Comparison of ENCODE assay signal across 26 cellular contexts in the genomic region with DNA sequence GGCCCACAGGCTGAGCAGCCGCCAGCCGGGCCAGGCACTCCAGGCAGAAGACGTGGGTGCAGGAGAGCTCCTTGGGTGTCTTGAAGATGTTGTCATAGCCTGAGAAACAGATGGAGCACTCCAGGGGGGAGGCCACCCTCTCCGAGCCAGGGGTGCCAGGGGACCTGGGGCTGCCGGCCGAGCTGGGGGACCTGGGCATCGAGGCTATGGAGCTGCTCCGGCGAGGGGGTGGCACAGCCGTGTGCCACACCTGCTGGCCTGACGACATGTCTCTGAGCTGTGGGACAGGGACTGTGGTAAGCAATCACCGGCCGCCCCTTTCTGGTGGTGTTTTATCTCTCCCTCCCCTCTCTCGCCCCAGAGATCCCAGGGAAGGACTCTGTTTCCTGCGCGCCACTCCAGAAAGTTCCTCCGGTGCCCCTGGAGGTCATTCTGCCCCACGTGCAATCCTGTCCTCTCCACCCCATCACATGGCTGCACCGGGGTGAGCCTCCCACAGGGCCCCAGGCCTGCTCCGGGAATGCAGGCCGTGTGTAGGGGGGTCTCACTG. TPM values are rescaled to one million over a fixed set of nuclear protein-coding genes. Genes with fewer than 3 reads are reported as not detected.
DNase-seq lines count a peak whose midpoint lies in the region; ATAC-seq, FAIRE-seq and TF ChIP-seq lines count a peak whose summit lies in the region.
"Had no signal": no experiment of that assay in that cellular context is flagged by ENCODE, and none has a peak within 500 bp of the region (broad histone marks: within the 10 kb centered on the region; RNA-seq: fewer than 3 reads in every experiment).

No MANE protein-coding gene starts in this region.

- peaks cover 28% of the 10 kb centered on the region for H3K27me3 Mint-ChIP-seq in nephron progenitor cell (ENCODE audit: low read depth, poor library complexity)

- CTCF ChIA-PET in K562 (lab: Yijun Ruan, JAX; ENCODE audit: low intra/inter-chr PET ratio), result no interaction called here

- H3K4me1 ChIP-seq in right cardiac atrium (ENCODE audit: control insufficient read depth, insufficient read depth, low read length) (no peaks in the 10 kb centered on the region), K562 (replicated peaks in 1 of 2; ENCODE audit: control insufficient read depth in 2 of 2, insufficient read depth in 2 of 2, low read length in 2 of 2) (peaks cover 11 to 84% of the 10 kb centered on the region in 2 experiments; a peak in 4 of 5 replicates)

- no TSS peak for BruUV-seq in K562 (replicated peaks; lab: Mats Ljungman, UMichigan)

- no peak for TF ChIP-seq RAD21 in K562 (CRISPR knock-in tag; conservative IDR thresholded peaks at IDR 0.05 in 1 of 2, IDR thresholded peaks at IDR 0.05 in 1 of 2)

- no peak overlapping the region for H2AFZ ChIP-seq in K562 (ENCODE audit: low read depth, low read length)

- H3K36me3 Mint-ChIP-seq in nephron progenitor cell (ENCODE audit: low read depth), result no peaks in the 10 kb centered on the region
- H3K36me3 Mint-ChIP-seq: CD8-positive, alpha-beta memory T cell had no signal

- no peaks in the 10 kb centered on the region for H3K9me3 ChIP-seq in right cardiac atrium (ENCODE audit: control insufficient read depth, low read length)
- no peaks in the 10 kb centered on the region for H3K9me3 ChIP-seq in K562 (replicated peaks; ENCODE audit: control insufficient read depth, insufficient read depth, low read depth, low read length)
- H3K9me3 ChIP-seq: MG63, SJSA1 had no signal

- H3K27me3 ChIP-seq in right cardiac atrium (ENCODE audit: control insufficient read depth, insufficient read depth) (no peaks in the 10 kb centered on the region), K562 (ENCODE audit: control insufficient read depth in 2 of 2, insufficient read depth in 2 of 2, low read length in 2 of 2) (peaks cover 2 to 14% of the 10 kb centered on the region in 2 experiments; a peak in 2 of 5 replicates)
- H3K27me3 ChIP-seq: MG63 had no signal

- POLR2A ChIA-PET in K562 (lab: Yijun Ruan, JAX), result interaction anchor here (0.6 to 1.2 kb wide), 3 partner anchors 10 to 219 kb away, joined by 3 read pairs; no protein-coding TSS in a partner anchor

- intact Hi-C loops in right cardiac atrium (cut with DNase I), result no loop called here
- intact Hi-C loops in cardiac septum (cut with DNase I), result no loop called here
- intact Hi-C loops in K562 (cut with micrococcal nuclease), result no loop called here

- H3K27ac Mint-ChIP-seq in nephron progenitor cell, result no peak overlapping the region
- H3K27ac Mint-ChIP-seq: CD8-positive, alpha-beta memory T cell had no signal

- no peaks in the 10 kb centered on the region for H3K36me3 ChIP-seq in K562 (ENCODE audit: control insufficient read depth, insufficient read depth, low read length)
- H3K36me3 ChIP-seq: MG63, SJSA1 had no signal

- H3K4me2 ChIP-seq in K562 (ENCODE audit: insufficient read depth, low read length), result no peak overlapping the region

- TF ChIP-seq EP300 in K562 (IDR thresholded peaks at IDR 0.05; ENCODE audit: low read length), result no peak

- H3K4me3 ChIP-seq in right cardiac atrium (ENCODE audit: low read length) (no peak overlapping the region), K562 (no peak overlapping the region)
- H3K4me3 ChIP-seq: MG63, SJSA1 had no signal

- no peak for TF ChIP-seq POLR2A in K562 (conservative IDR thresholded peaks at IDR 0.05)

- peaks cover 7% of the 10 kb centered on the region; the same call in 1 of the 2 replicates for H4K20me1 ChIP-seq in K562 (replicated peaks; ENCODE audit: control insufficient read depth, insufficient read depth, low read length)

- no peak for FAIRE-seq in K562 (lab: Jason Lieb, UNC)
- FAIRE-seq: A204.1, D721Med, GM18507, RCC 7860 had no signal

- no peaks in the 10 kb centered on the region for H3K79me2 ChIP-seq in K562 (ENCODE audit: control insufficient read depth, insufficient read depth, low read length)

- H3K9me1 ChIP-seq in K562 (ENCODE audit: control insufficient read depth, insufficient read depth, low read length), result peaks cover 4% of the 10 kb centered on the region

- 69% methylated on average over 21 of the region's 21 CpGs for whole genome bisulfite sequencing in right cardiac atrium
- WGBS in K562 (ENCODE audit: insufficient coverage, low coverage, missing lambda C conversion rate), result 23% methylated on average over 21 of the region's 21 CpGs

- no peaks in the 10 kb centered on the region for H3K9me3 Mint-ChIP-seq in nephron progenitor cell
- H3K9me3 Mint-ChIP-seq: CD8-positive, alpha-beta memory T cell had no signal

- H3K27ac ChIP-seq in right cardiac atrium (ENCODE audit: low read length) (no peak overlapping the region), K562 (ENCODE audit: extremely low read depth, low read depth, low read length) (no peak overlapping the region)
- H3K27ac ChIP-seq: SJSA1 had no signal

- in situ Hi-C loops in K562 (cut with MboI), result no loop called here

- peaks cover 30% of the 10 kb centered on the region for H3K4me1 Mint-ChIP-seq in nephron progenitor cell

- no peak for TF ChIP-seq CTCF in K562 (IDR thresholded peaks at IDR 0.05 in 2 of 3, conservative IDR thresholded peaks at IDR 0.05 in 1 of 3; ENCODE audit: insufficient read depth in 2 of 3, low read depth in 1 of 3, low read length in 3 of 3)
- TF ChIP-seq CTCF in nephron progenitor cell (IDR thresholded peaks at IDR 0.05), result no peak

- H3K9ac ChIP-seq in K562 (ENCODE audit: insufficient read depth in 1 of 2, low read depth in 2 of 2, low read length in 2 of 2), result peak overlapping the region in 1 of 2 experiments; percentile 40; a peak in 2 of 4 replicates

- DNase-seq in right cardiac atrium (peak in 2 of 3 donors; percentile 37), cardiac septum (ENCODE audit: low spot score) (no peak), K562 (ENCODE audit: extremely low read depth in 1 of 4, low spot score in 3 of 4) (no peak), nephron progenitor cell (peak; percentile 4), NCI-H446 treated with DMSO at 0.1 percent for 48 hours (lab: John Stamatoyannopoulos, UW) (no peak), NCI-H128 (lab: John Stamatoyannopoulos, UW; ENCODE audit: unreplicated experiment) (no peak)
- DNase-seq: CD8-positive, alpha-beta memory T cell; DMS53; GDM1; GOT3; HCEC 1CT; Kasumi-1; MG63; NCI-H1048; NCI-H1436; NCI-H1930; NCI-H2227 treated with DMSO at 0.1 percent for 48 hours; NCI-H524; NCI-H774; NK-92 treated with Interleukin-12 subunit alpha and Interleukin-12 subunit beta, amount 100 ng/mL, for 24 hours had no signal

- H3K4me3 Mint-ChIP-seq in nephron progenitor cell, result no peak overlapping the region
- H3K4me3 Mint-ChIP-seq: CD8-positive, alpha-beta memory T cell had no signal

- no peak for ATAC-seq in right cardiac atrium
- no peak for ATAC-seq in K562
- no peak for ATAC-seq in GM21367 (IDR thresholded peaks at IDR 0.05; ENCODE audit: unreplicated experiment)

RNA-seq across cellular contexts. Expression of a gene that starts 1.7 kb away (rescaled TPM):
- total RNA-seq in right cardiac atrium, result not detected
- not detected for polyA plus RNA-seq in right cardiac atrium
- not detected for total RNA-seq in cardiac septum
- 0.35 TPM in 1 of 2 replicates, not detected in the other for total RNA-seq in K562 (2011; cell fraction: chromatin; rRNA removed; ENCODE audit: low replicate concordance)
- 0.17 TPM in 1 of 2 replicates, not detected in the other for total RNA-seq in K562 (2011; cell fraction: nucleolus; rRNA removed)
- total RNA-seq in K562 (2011; cell fraction: nucleoplasm; rRNA removed), result not detected in 2 replicates
- total RNA-seq in K562 (2014; rRNA removed), result 0.32 TPM in 1 of 2 replicates, not detected in the other
- total RNA-seq in K562 (2014; rRNA removed; fragmentation: Illumina TruSeq; extraction: Trizol), result not detected in 2 replicates
- not detected in 2 replicates for total RNA-seq in K562 (2015; rRNA removed; fragmentation: Illumina TruSeq; extraction: Trizol)
- not detected in 2 replicates for total RNA-seq in K562 (2021)
- 0.04 TPM in 2 replicates for polyA plus RNA-seq in K562 (2011; rRNA removed)
- polyA plus RNA-seq in K562 (2011; cell fraction: cytosol; rRNA removed), result 0.04 and 0.06 TPM in 2 replicates
- polyA plus RNA-seq in K562 (2011; cell fraction: nucleus; rRNA removed), result 0.06 and 0.07 TPM in 2 replicates
- polyA plus RNA-seq in K562 (2012), result 0.04 and 0.11 TPM in 2 replicates
- polyA plus RNA-seq in K562 (2014; fragmentation: Illumina TruSeq; extraction: Trizol), result not detected in 2 replicates
- not detected for polyA plus RNA-seq in K562 (2014; fragmentation: Nextera tagmentation; extraction: Ambion mirVana)
- polyA plus RNA-seq in K562 (2014; rRNA removed), result not detected in 2 replicates
- polyA minus RNA-seq in K562 (2011; rRNA and poly(A)+ RNA removed), result not detected in 2 replicates
- not detected in 2 replicates for polyA minus RNA-seq in K562 (2011; cell fraction: cytosol; rRNA and poly(A)+ RNA removed)
- polyA minus RNA-seq in K562 (2011; cell fraction: nucleus; rRNA and poly(A)+ RNA removed), result 0.13 and 0.22 TPM in 2 replicates
- total RNA-seq: CD8-positive, alpha-beta memory T cell; SJSA1 had no signal
- polyA plus RNA-seq: CD8-positive, alpha-beta memory T cell had no signal

RNA-seq across cellular contexts. Expression of a gene that starts 43.5 kb away (rescaled TPM):
- total RNA-seq in right cardiac atrium, result 1 to 10 TPM; 4.9 to 5.6 (median 5.4) TPM
- polyA plus RNA-seq in right cardiac atrium, result 6.8 TPM
- total RNA-seq in cardiac septum, result 5.4 TPM
- total RNA-seq in K562 (2011; cell fraction: chromatin; rRNA removed; ENCODE audit: low replicate concordance), result 35.9 and 114 TPM in 2 replicates
- 121 and 123 TPM in 2 replicates for total RNA-seq in K562 (2011; cell fraction: nucleolus; rRNA removed)
- total RNA-seq in K562 (2011; cell fraction: nucleoplasm; rRNA removed), result 60.4 and 67.1 TPM in 2 replicates
- 34.0 and 50.2 TPM in 2 replicates for total RNA-seq in K562 (2014; rRNA removed)
- 1.0 and 1.4 TPM in 2 replicates for total RNA-seq in K562 (2014; rRNA removed; fragmentation: Illumina TruSeq; extraction: Trizol)
- total RNA-seq in K562 (2015; rRNA removed; fragmentation: Illumina TruSeq; extraction: Trizol), result 10.6 and 12.2 TPM in 2 replicates
- total RNA-seq in K562 (2021), result 42.3 and 46.4 TPM in 2 replicates
- polyA plus RNA-seq in K562 (2011; rRNA removed), result 13.2 and 23.8 TPM in 2 replicates
- 21.2 and 54.5 TPM in 2 replicates for polyA plus RNA-seq in K562 (2011; cell fraction: cytosol; rRNA removed)
- 125 and 192 TPM in 2 replicates for polyA plus RNA-seq in K562 (2011; cell fraction: nucleus; rRNA removed)
- polyA plus RNA-seq in K562 (2012), result 23.9 and 32.3 TPM in 2 replicates
- polyA plus RNA-seq in K562 (2014; fragmentation: Illumina TruSeq; extraction: Trizol), result 6.3 and 17.8 TPM in 2 replicates
- under 1 TPM; 0.28 to 0.60 TPM for polyA plus RNA-seq in K562 (2014; fragmentation: Nextera tagmentation; extraction: Ambion mirVana)
- polyA plus RNA-seq in K562 (2014; rRNA removed), result 52.8 and 54.9 TPM in 2 replicates
- 3.2 and 3.9 TPM in 2 replicates for polyA minus RNA-seq in K562 (2011; rRNA and poly(A)+ RNA removed)
- polyA minus RNA-seq in K562 (2011; cell fraction: cytosol; rRNA and poly(A)+ RNA removed), result 12.4 and 13.6 TPM in 2 replicates
- 34.3 and 38.5 TPM in 2 replicates for polyA minus RNA-seq in K562 (2011; cell fraction: nucleus; rRNA and poly(A)+ RNA removed)

RNA-seq across cellular contexts. Expression of a gene that starts 52.5 kb away (rescaled TPM):
- total RNA-seq in right cardiac atrium (10 to 100 TPM; 17.1 to 26.4 (median 21.4) TPM), cardiac septum (27.0 TPM), K562 (2014; rRNA removed) (29.5 and 37.2 TPM in 2 replicates), K562 (2014; rRNA removed; fragmentation: Illumina TruSeq; extraction: Trizol) (4.5 and 4.9 TPM in 2 replicates), K562 (2015; rRNA removed; fragmentation: Illumina TruSeq; extraction: Trizol) (12.0 and 13.2 TPM in 2 replicates), K562 (2021) (89.7 and 111 TPM in 2 replicates)
- polyA plus RNA-seq in right cardiac atrium (12.0 TPM), K562 (2011; rRNA removed) (18.1 and 39.0 TPM in 2 replicates), K562 (2014; fragmentation: Illumina TruSeq; extraction: Trizol) (19.2 and 34.8 TPM in 2 replicates), K562 (2014; fragmentation: Nextera tagmentation; extraction: Ambion mirVana) (under 1 TPM; 0.04 to 0.06 TPM), K562 (2014; rRNA removed) (49.3 and 67.7 TPM in 2 replicates)
- 268 and 576 TPM in 2 replicates for total RNA-seq in K562 (2011; cell fraction: chromatin; rRNA removed; ENCODE audit: low replicate concordance)
- 387 and 414 TPM in 2 replicates for total RNA-seq in K562 (2011; cell fraction: nucleolus; rRNA removed)
- total RNA-seq in K562 (2011; cell fraction: nucleoplasm; rRNA removed), result 326 and 377 TPM in 2 replicates
- 28.0 and 43.3 TPM in 2 replicates for polyA plus RNA-seq in K562 (2011; cell fraction: cytosol; rRNA removed)
- polyA plus RNA-seq in K562 (2011; cell fraction: nucleus; rRNA removed), result 483 and 499 TPM in 2 replicates
- polyA plus RNA-seq in K562 (2012), result 66.2 and 73.2 TPM in 2 replicates
- 12.6 and 21.4 TPM in 2 replicates for polyA minus RNA-seq in K562 (2011; rRNA and poly(A)+ RNA removed)
- polyA minus RNA-seq in K562 (2011; cell fraction: cytosol; rRNA and poly(A)+ RNA removed), result 33.4 and 47.6 TPM in 2 replicates
- 68.5 and 80.0 TPM in 2 replicates for polyA minus RNA-seq in K562 (2011; cell fraction: nucleus; rRNA and poly(A)+ RNA removed)
- polyA plus RNA-seq: CD8-positive, alpha-beta memory T cell had no signal

RNA-seq across cellular contexts. Expression of a gene that starts 59.1 kb away (rescaled TPM):
- total RNA-seq in right cardiac atrium (10 to 100 TPM; 16.1 to 36.4 (median 21.6) TPM), cardiac septum (18.2 TPM), K562 (2014; rRNA removed) (58.3 and 70.7 TPM in 2 replicates), K562 (2014; rRNA removed; fragmentation: Illumina TruSeq; extraction: Trizol) (0.40 and 0.54 TPM in 2 replicates), K562 (2015; rRNA removed; fragmentation: Illumina TruSeq; extraction: Trizol) (10.8 and 11.6 TPM in 2 replicates), K562 (2021) (31.1 and 32.5 TPM in 2 replicates)
- polyA plus RNA-seq in right cardiac atrium (65.5 TPM), K562 (2011; rRNA removed) (14.5 and 15.7 TPM in 2 replicates), K562 (2014; fragmentation: Illumina TruSeq; extraction: Trizol) (2.6 and 12.8 TPM in 2 replicates), K562 (2014; fragmentation: Nextera tagmentation; extraction: Ambion mirVana) (10 to 100 TPM in 1 of 2 experiments, 1 to 10 TPM in 1; 7.2 to 12.2 TPM), K562 (2014; rRNA removed) (50.8 and 56.1 TPM in 2 replicates)
- total RNA-seq in K562 (2011; cell fraction: chromatin; rRNA removed; ENCODE audit: low replicate concordance), result 2.7 and 7.4 TPM in 2 replicates
- total RNA-seq in K562 (2011; cell fraction: nucleolus; rRNA removed), result 13.3 and 15.0 TPM in 2 replicates
- 6.9 and 9.5 TPM in 2 replicates for total RNA-seq in K562 (2011; cell fraction: nucleoplasm; rRNA removed)
- 26.4 and 90.5 TPM in 2 replicates for polyA plus RNA-seq in K562 (2011; cell fraction: cytosol; rRNA removed)
- polyA plus RNA-seq in K562 (2011; cell fraction: nucleus; rRNA removed), result 11.7 and 19.4 TPM in 2 replicates
- polyA plus RNA-seq in K562 (2012), result 26.7 and 43.1 TPM in 2 replicates
- 1.9 and 3.6 TPM in 2 replicates for polyA minus RNA-seq in K562 (2011; rRNA and poly(A)+ RNA removed)
- polyA minus RNA-seq in K562 (2011; cell fraction: cytosol; rRNA and poly(A)+ RNA removed), result 6.9 and 7.5 TPM in 2 replicates
- polyA minus RNA-seq in K562 (2011; cell fraction: nucleus; rRNA and poly(A)+ RNA removed), result 1.9 and 5.0 TPM in 2 replicates

Comparison
In these comparisons a context has a peak if more than half of its experiments do, and no peak if none do; other contexts are left out.
1. DNase-seq: peak in right cardiac atrium (2 of 3) and nephron progenitor cell (single experiment); none in cardiac septum (single experiment), K562 (0 of 4), NCI-H446 treated with DMSO at 0.1 percent for 48 hours (single experiment) and NCI-H128 (single experiment).